Comparison of ENCODE assay signal across 1 cellular context in genomic region chr14:75917322-75918251, GRCh38.
TF ChIP-seq lines count a peak whose summit lies in the region.

No MANE protein-coding gene starts in this region.

TF ChIP-seq in GM23338, 12 proteins besides CTCF, POLR2A, EP300 and RAD21 (continued from another document):
- TF ChIP-seq ZNF462 (CRISPR knock-in tag; IDR thresholded peaks at IDR 0.05) (no peak), ZNF114 (CRISPR knock-in tag; IDR thresholded peaks at IDR 0.05) (no peak), REST (IDR thresholded peaks at IDR 0.05; ENCODE audit: unreplicated experiment) (no peak), EZH2phosphoT487 (IDR thresholded peaks at IDR 0.05; ENCODE audit: unreplicated experiment) (no peak), EZH2 (IDR thresholded peaks at IDR 0.05; ENCODE audit: low read depth, unreplicated experiment) (no peak), POLR2AphosphoS5 (IDR thresholded peaks at IDR 0.05; ENCODE audit: low read depth) (no peak), CREB1 (CRISPR knock-in tag; IDR thresholded peaks at IDR 0.05; ENCODE audit: low read depth) (no peak), JUNB (IDR thresholded peaks at IDR 0.05; ENCODE audit: unreplicated experiment) (no peak), ZNF331 (CRISPR knock-in tag; IDR thresholded peaks at IDR 0.05; ENCODE audit: low read depth) (no peak)
- TF ChIP-seq, protein P1, sequence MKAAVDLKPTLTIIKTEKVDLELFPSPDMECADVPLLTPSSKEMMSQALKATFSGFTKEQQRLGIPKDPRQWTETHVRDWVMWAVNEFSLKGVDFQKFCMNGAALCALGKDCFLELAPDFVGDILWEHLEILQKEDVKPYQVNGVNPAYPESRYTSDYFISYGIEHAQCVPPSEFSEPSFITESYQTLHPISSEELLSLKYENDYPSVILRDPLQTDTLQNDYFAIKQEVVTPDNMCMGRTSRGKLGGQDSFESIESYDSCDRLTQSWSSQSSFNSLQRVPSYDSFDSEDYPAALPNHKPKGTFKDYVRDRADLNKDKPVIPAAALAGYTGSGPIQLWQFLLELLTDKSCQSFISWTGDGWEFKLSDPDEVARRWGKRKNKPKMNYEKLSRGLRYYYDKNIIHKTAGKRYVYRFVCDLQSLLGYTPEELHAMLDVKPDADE (IDR thresholded peaks at IDR 0.05): no peak
TF ChIP-seq in GM23338: peak in this region for 0.
